Comparison of ENCODE assay signal across 8 cellular contexts in the genomic region with DNA sequence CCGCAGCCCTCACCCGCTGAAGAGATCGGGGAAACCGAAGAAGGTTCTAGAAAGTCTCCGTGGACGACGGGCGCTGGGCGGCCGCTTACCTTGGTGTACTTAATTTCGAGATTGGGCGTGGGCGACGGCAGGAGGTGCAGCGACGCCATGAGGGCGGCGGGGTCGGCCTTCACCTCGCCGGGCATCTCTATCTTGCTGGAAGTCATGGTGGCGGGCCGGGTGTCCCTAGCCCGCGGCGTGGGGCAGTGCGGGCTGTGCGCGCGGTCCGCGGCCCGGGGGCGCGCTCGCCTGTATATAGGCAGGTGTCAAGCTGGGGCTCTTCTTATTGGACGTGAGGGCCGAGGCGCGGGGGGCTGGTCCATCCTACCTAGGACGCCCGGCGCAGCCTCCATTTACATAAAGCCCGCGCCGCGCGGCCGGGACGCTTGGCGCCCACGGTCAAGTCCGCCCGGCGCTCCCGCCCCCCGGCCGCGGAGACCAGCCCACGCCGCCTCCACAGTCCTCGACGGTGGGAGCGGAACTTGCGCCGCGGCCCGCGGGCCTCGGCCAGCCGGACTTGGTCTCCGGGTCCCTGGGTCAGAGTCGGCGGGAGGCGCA. TPM values are rescaled to one million over a fixed set of nuclear protein-coding genes. Genes with fewer than 3 reads are reported as not detected.
DNase-seq lines count a peak whose midpoint lies in the region; ATAC-seq and TF ChIP-seq lines count a peak whose summit lies in the region.

ALDH1A2 (minus strand) TSS at position 267 of the 597 bp plus-strand sequence; CDS start at position 206, 61 bp downstream.

- CTCF ChIA-PET in activated CD8-positive, alpha-beta memory T cell treated with anti-CD3 and anti-CD28 coated beads, Interleukin-2, amount 10 ng/mL, durations not matched to agents 7 days and 5 days (lab: Charles Lee) = interaction anchor here (1.5 to 2.2 kb wide), 5 partner anchors 13 to 334 kb away, joined by 4 to 23 read pairs (median 9); no protein-coding TSS in a partner anchor

- ATAC-seq in activated CD8-positive, alpha-beta memory T cell treated with anti-CD3 and anti-CD28 coated beads, Interleukin-2, amount 10 ng/mL, durations not matched to agents 7 days and 5 days = no peak
- no peak for ATAC-seq in GM21619 (IDR thresholded peaks at IDR 0.05; ENCODE audit: unreplicated experiment)

- no peaks in the 10 kb centered on the region for H3K36me3 Mint-ChIP-seq in activated CD8-positive, alpha-beta memory T cell treated with anti-CD3 and anti-CD28 coated beads, Interleukin-2, amount 10 ng/mL, durations not matched to agents 7 days and 5 days
- no peaks in the 10 kb centered on the region for H3K36me3 Mint-ChIP-seq in stimulated activated naive CD8-positive, alpha-beta T cell treated with anti-CD3 and anti-CD28 coated beads, Interleukin-15, Interleukin-2, amounts not matched to agents 100 ng/mL and 50 ng/mL, for 24 hours (ENCODE audit: low read depth)

- H3K4me3 Mint-ChIP-seq in activated CD8-positive, alpha-beta memory T cell treated with anti-CD3 and anti-CD28 coated beads, Interleukin-2, amount 10 ng/mL, durations not matched to agents 7 days and 5 days = no peak within 1 kb of the TSS
- H3K4me3 Mint-ChIP-seq in stimulated activated naive CD8-positive, alpha-beta T cell treated with anti-CD3 and anti-CD28 coated beads, Interleukin-15, Interleukin-2, amounts not matched to agents 100 ng/mL and 50 ng/mL, for 24 hours = peak within 1 kb of the TSS; percentile 36

- H3K27ac Mint-ChIP-seq in activated CD8-positive, alpha-beta memory T cell treated with anti-CD3 and anti-CD28 coated beads, Interleukin-2, amount 10 ng/mL, durations not matched to agents 7 days and 5 days = no peak within 1 kb of the TSS
- H3K27ac Mint-ChIP-seq in stimulated activated naive CD8-positive, alpha-beta T cell treated with anti-CD3 and anti-CD28 coated beads, Interleukin-15, Interleukin-2, amounts not matched to agents 100 ng/mL and 50 ng/mL, for 24 hours = no peak within 1 kb of the TSS

- intact Hi-C loops in lower leg skin (cut with DNase I; ENCODE audit: low total_unique reads) = loop anchor here (5.0 kb wide), 1 partner anchor 198 kb away; no protein-coding TSS in a partner anchor

- H3K9me3 Mint-ChIP-seq in activated CD8-positive, alpha-beta memory T cell treated with anti-CD3 and anti-CD28 coated beads, Interleukin-2, amount 10 ng/mL, durations not matched to agents 7 days and 5 days (ENCODE audit: low read depth) = no peaks in the 10 kb centered on the region
- H3K9me3 Mint-ChIP-seq in stimulated activated naive CD8-positive, alpha-beta T cell treated with anti-CD3 and anti-CD28 coated beads, Interleukin-15, Interleukin-2, amounts not matched to agents 100 ng/mL and 50 ng/mL, for 24 hours = no peaks in the 10 kb centered on the region

- H3K4me1 Mint-ChIP-seq in activated CD8-positive, alpha-beta memory T cell treated with anti-CD3 and anti-CD28 coated beads, Interleukin-2, amount 10 ng/mL, durations not matched to agents 7 days and 5 days = peaks cover 3% of the 10 kb centered on the region
- peaks cover 7% of the 10 kb centered on the region for H3K4me1 Mint-ChIP-seq in stimulated activated naive CD8-positive, alpha-beta T cell treated with anti-CD3 and anti-CD28 coated beads, Interleukin-15, Interleukin-2, amounts not matched to agents 100 ng/mL and 50 ng/mL, for 24 hours (ENCODE audit: low read depth)

- TF ChIP-seq CTCF in choroid plexus epithelial cell (conservative IDR thresholded peaks at IDR 0.05; ENCODE audit: low read depth, low read length) = no peak
- TF ChIP-seq CTCF in lower leg skin (IDR thresholded peaks at IDR 0.05) = no peak

- no peak for TF ChIP-seq POLR2A in lower leg skin (IDR thresholded peaks at IDR 0.05)

- peak within 1 kb of the TSS; percentile 42 for H3K4me3 ChIP-seq in choroid plexus epithelial cell (ENCODE audit: low read depth, low read length)
- peak within 1 kb of the TSS; percentile 37 for H3K4me3 ChIP-seq in lower leg skin (ENCODE audit: low read depth, poor library complexity, severe bottlenecking)

- peak; percentile 54 for DNase-seq in activated CD8-positive, alpha-beta memory T cell treated with anti-CD3 and anti-CD28 coated beads for 24 hours
- no peak for DNase-seq in activated CD8-positive, alpha-beta memory T cell treated with anti-CD3 and anti-CD28 coated beads, Interleukin-2, amount 10 ng/mL, durations not matched to agents 7 days and 5 days
- DNase-seq in choroid plexus epithelial cell (ENCODE audit: low read depth) (no peak), lower leg skin (ENCODE audit: low spot score in 2 of 2) (peak in 1 of 2 donors; percentile 83), NAMALWA (ENCODE audit: low spot score) (no peak), middle frontal gyrus (ENCODE audit: extremely low spot score, low spot score) (no peak)

- WGBS in lower leg skin, 2 donors = 4 to 8% methylated on average over 35 to 37 of the region's 75 CpGs

- H3K27me3 Mint-ChIP-seq in activated CD8-positive, alpha-beta memory T cell treated with anti-CD3 and anti-CD28 coated beads, Interleukin-2, amount 10 ng/mL, durations not matched to agents 7 days and 5 days = peaks cover 70% of the 10 kb centered on the region
- H3K27me3 Mint-ChIP-seq in stimulated activated naive CD8-positive, alpha-beta T cell treated with anti-CD3 and anti-CD28 coated beads, Interleukin-15, Interleukin-2, amounts not matched to agents 100 ng/mL and 50 ng/mL, for 24 hours = peaks cover 66% of the 10 kb centered on the region

RNA-seq across cellular contexts. Expression of gene ALDH1A2, which starts in this region (rescaled TPM):
- total RNA-seq in activated CD8-positive, alpha-beta memory T cell treated with anti-CD3 and anti-CD28 coated beads, Interleukin-2, amount 10 ng/mL, durations not matched to agents 7 days and 5 days = 1 to 10 TPM in 1 of 2 experiments, under 1 TPM in 1; 0.82 to 1.5 TPM
- 1 to 10 TPM; 1.2 to 6.0 (median 2.3) TPM for total RNA-seq in lower leg skin
